In genomic region chr9:133715866-133716563, GRCh38 we compare ENCODE assay signal across 1 cellular context.
A peak's percentile ranks its signal among the peaks of the same experiment; 100 is the strongest.
TF ChIP-seq lines count a peak whose summit lies in the region.

No MANE protein-coding gene starts in this region.

TF ChIP-seq in HepG2, 621 proteins besides CTCF, POLR2A, EP300 and RAD21 (continued from another document and continues in another):
- TF ChIP-seq ARID4A (CRISPR knock-in tag; IDR thresholded peaks at IDR 0.05; ENCODE audit: borderline replicate concordance) = peak; percentile 59; the same call in 1 of the 2 replicates
- no peak for TF ChIP-seq GABPA (IDR thresholded peaks at IDR 0.05; ENCODE audit: low read depth, low read length)
- no peak for TF ChIP-seq GABPA (CRISPR knock-in tag; IDR thresholded peaks at IDR 0.05; ENCODE audit: low read depth)
- no peak for TF ChIP-seq CCDC6 (CRISPR knock-in tag; IDR thresholded peaks at IDR 0.05)
- no peak for TF ChIP-seq SNRNP70 (IDR thresholded peaks at IDR 0.05; ENCODE audit: low read depth, low read length)
- TF ChIP-seq ZNF251 (CRISPR knock-in tag; IDR thresholded peaks at IDR 0.05) = no peak
- TF ChIP-seq SP2 (CRISPR knock-in tag; IDR thresholded peaks at IDR 0.05) = 0 out of 2 replicates have a peak, but pooled peaks have one; percentile 27
- no peak for TF ChIP-seq FOXM1 (CRISPR knock-in tag; IDR thresholded peaks at IDR 0.05)
- TF ChIP-seq ZNF598 (CRISPR knock-in tag; IDR thresholded peaks at IDR 0.05; ENCODE audit: borderline replicate concordance) = no peak
- TF ChIP-seq ZNF446 (CRISPR knock-in tag; IDR thresholded peaks at IDR 0.05) = no peak
- TF ChIP-seq SMAD3 (CRISPR knock-in tag; IDR thresholded peaks at IDR 0.05) = no peak
- TF ChIP-seq, protein P1, sequence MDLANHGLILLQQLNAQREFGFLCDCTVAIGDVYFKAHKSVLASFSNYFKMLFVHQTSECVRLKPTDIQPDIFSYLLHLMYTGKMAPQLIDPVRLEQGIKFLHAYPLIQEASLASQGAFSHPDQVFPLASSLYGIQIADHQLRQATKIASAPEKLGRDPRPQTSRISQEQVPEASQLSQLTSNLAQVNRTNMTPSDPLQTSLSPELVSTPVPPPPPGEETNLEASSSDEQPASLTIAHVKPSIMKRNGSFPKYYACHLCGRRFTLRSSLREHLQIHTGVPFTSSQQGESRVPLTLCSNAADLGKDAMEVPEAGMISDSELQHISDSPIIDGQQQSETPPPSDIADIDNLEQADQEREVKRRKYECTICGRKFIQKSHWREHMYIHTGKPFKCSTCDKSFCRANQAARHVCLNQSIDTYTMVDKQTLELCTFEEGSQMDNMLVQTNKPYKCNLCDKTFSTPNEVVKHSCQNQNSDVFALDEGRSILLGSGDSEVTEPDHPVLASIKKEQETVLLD (CRISPR knock-in tag; IDR thresholded peaks at IDR 0.05; ENCODE audit: low read depth) = no peak
- TF ChIP-seq, protein P2, sequence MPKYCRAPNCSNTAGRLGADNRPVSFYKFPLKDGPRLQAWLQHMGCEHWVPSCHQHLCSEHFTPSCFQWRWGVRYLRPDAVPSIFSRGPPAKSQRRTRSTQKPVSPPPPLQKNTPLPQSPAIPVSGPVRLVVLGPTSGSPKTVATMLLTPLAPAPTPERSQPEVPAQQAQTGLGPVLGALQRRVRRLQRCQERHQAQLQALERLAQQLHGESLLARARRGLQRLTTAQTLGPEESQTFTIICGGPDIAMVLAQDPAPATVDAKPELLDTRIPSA (CRISPR knock-in tag; IDR thresholded peaks at IDR 0.05; ENCODE audit: borderline replicate concordance) = no peak
- TF ChIP-seq, protein P3, sequence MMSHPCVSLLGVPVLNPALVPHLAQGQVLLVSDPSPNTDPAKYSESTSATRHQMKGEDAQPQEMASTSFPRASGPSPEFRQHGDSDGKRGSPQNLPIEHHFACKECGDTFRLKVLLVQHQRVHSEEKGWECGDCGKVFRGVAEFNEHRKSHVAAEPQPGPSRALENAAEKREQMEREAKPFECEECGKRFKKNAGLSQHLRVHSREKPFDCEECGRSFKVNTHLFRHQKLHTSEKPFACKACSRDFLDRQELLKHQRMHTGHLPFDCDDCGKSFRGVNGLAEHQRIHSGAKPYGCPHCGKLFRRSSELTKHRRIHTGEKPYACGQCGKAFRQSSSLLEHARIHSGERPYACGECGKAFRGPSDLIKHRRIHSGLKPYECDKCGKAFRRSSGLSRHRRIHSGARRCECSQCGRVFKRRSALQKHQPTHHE (CRISPR knock-in tag; IDR thresholded peaks at IDR 0.05; ENCODE audit: borderline replicate concordance) = 0 out of 2 replicates have a peak, but pooled peaks have one; percentile 16
- TF ChIP-seq, protein P4, sequence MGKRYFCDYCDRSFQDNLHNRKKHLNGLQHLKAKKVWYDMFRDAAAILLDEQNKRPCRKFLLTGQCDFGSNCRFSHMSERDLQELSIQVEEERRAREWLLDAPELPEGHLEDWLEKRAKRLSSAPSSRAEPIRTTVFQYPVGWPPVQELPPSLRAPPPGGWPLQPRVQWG (CRISPR knock-in tag; IDR thresholded peaks at IDR 0.05; ENCODE audit: borderline replicate concordance, low read depth) = no peak
- TF ChIP-seq SMYD3 (CRISPR knock-in tag; IDR thresholded peaks at IDR 0.05) = no peak
- 0 out of 2 replicates have a peak, but pooled peaks have one; percentile 54 for TF ChIP-seq ZNF451 (CRISPR knock-in tag; IDR thresholded peaks at IDR 0.05)
- TF ChIP-seq TFE3 (CRISPR knock-in tag; IDR thresholded peaks at IDR 0.05) = peak; percentile 67; the same call in 1 of the 2 replicates
- TF ChIP-seq HNRNPK (IDR thresholded peaks at IDR 0.05; ENCODE audit: low read depth, low read length, poor library complexity, severe bottlenecking) = no peak
- TF ChIP-seq DNMT1 (CRISPR knock-in tag; IDR thresholded peaks at IDR 0.05) = no peak; the same call in 1 of the 2 replicates
- TF ChIP-seq GTF2F1 (IDR thresholded peaks at IDR 0.05; ENCODE audit: low read length) = no peak
- TF ChIP-seq ZNF138 (CRISPR knock-in tag; IDR thresholded peaks at IDR 0.05; ENCODE audit: low read depth) = 0 out of 2 replicates have a peak, but pooled peaks have one; percentile 58
- no peak for TF ChIP-seq CENPT (CRISPR knock-in tag; IDR thresholded peaks at IDR 0.05; ENCODE audit: low read depth)
- TF ChIP-seq ZIK1 (CRISPR knock-in tag; IDR thresholded peaks at IDR 0.05; ENCODE audit: borderline replicate concordance, low read depth) = peak; percentile 18
- no peak for TF ChIP-seq MATR3 (CRISPR knock-in tag; IDR thresholded peaks at IDR 0.05)
- TF ChIP-seq, protein P5, sequence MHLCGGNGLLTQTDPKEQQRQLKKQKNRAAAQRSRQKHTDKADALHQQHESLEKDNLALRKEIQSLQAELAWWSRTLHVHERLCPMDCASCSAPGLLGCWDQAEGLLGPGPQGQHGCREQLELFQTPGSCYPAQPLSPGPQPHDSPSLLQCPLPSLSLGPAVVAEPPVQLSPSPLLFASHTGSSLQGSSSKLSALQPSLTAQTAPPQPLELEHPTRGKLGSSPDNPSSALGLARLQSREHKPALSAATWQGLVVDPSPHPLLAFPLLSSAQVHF (CRISPR knock-in tag; IDR thresholded peaks at IDR 0.05) = no peak
- TF ChIP-seq, protein P6, sequence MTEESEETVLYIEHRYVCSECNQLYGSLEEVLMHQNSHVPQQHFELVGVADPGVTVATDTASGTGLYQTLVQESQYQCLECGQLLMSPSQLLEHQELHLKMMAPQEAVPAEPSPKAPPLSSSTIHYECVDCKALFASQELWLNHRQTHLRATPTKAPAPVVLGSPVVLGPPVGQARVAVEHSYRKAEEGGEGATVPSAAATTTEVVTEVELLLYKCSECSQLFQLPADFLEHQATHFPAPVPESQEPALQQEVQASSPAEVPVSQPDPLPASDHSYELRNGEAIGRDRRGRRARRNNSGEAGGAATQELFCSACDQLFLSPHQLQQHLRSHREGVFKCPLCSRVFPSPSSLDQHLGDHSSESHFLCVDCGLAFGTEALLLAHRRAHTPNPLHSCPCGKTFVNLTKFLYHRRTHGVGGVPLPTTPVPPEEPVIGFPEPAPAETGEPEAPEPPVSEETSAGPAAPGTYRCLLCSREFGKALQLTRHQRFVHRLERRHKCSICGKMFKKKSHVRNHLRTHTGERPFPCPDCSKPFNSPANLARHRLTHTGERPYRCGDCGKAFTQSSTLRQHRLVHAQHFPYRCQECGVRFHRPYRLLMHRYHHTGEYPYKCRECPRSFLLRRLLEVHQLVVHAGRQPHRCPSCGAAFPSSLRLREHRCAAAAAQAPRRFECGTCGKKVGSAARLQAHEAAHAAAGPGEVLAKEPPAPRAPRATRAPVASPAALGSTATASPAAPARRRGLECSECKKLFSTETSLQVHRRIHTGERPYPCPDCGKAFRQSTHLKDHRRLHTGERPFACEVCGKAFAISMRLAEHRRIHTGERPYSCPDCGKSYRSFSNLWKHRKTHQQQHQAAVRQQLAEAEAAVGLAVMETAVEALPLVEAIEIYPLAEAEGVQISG (CRISPR knock-in tag; IDR thresholded peaks at IDR 0.05) = peak; percentile 29; the same call in 1 of the 2 replicates
- no peak for TF ChIP-seq MAFK (conservative IDR thresholded peaks at IDR 0.05 in 1 of 2, IDR thresholded peaks at IDR 0.05 in 1 of 2; ENCODE audit: low read length in 2 of 2)
- peak; percentile 83; the same call in 1 of the 2 replicates for TF ChIP-seq ESRRA (CRISPR knock-in tag; IDR thresholded peaks at IDR 0.05; ENCODE audit: low read depth)
- TF ChIP-seq ELF3 (CRISPR knock-in tag; IDR thresholded peaks at IDR 0.05) = 0 out of 2 replicates have a peak, but pooled peaks have one; percentile 32
- TF ChIP-seq GLI4 (CRISPR knock-in tag; IDR thresholded peaks at IDR 0.05; ENCODE audit: borderline replicate concordance) = no peak
- peak; percentile 73 for TF ChIP-seq RXRB (CRISPR knock-in tag; IDR thresholded peaks at IDR 0.05; ENCODE audit: borderline replicate concordance)
- TF ChIP-seq ZNF296 (CRISPR knock-in tag; conservative IDR thresholded peaks at IDR 0.05) = no peak
- TF ChIP-seq, protein P7, sequence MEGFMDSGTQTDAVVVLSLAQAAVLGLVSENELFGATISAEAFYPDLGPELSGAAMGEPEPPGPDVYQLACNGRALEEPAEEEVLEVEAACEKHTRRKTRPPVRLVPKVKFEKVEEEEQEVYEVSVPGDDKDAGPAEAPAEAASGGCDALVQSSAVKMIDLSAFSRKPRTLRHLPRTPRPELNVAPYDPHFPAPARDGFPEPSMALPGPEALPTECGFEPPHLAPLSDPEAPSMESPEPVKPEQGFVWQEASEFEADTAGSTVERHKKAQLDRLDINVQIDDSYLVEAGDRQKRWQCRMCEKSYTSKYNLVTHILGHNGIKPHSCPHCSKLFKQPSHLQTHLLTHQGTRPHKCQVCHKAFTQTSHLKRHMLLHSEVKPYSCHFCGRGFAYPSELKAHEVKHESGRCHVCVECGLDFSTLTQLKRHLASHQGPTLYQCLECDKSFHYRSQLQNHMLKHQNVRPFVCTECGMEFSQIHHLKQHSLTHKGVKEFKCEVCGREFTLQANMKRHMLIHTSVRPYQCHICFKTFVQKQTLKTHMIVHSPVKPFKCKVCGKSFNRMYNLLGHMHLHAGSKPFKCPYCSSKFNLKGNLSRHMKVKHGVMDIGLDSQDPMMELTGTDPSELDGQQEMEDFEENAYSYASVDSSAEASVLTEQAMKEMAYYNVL (CRISPR knock-in tag; IDR thresholded peaks at IDR 0.05; ENCODE audit: borderline replicate concordance) = no peak; the same call in 1 of the 2 replicates
- peak; percentile 78; the same call in 1 of the 2 replicates for TF ChIP-seq ZNF782 (CRISPR knock-in tag; IDR thresholded peaks at IDR 0.05; ENCODE audit: borderline replicate concordance)
